In genomic region chr16:1924095-1924494, GRCh38 we compare ENCODE assay signal across 21 cellular contexts. TPM values are rescaled to one million over a fixed set of nuclear protein-coding genes. Genes with fewer than 3 reads are reported as not detected.
"Had no signal": no experiment of that assay in that cellular context is flagged by ENCODE, and none has a peak within 500 bp of the region (broad histone marks: within the 10 kb centered on the region; RNA-seq: fewer than 3 reads in every experiment).

No MANE protein-coding gene starts in this region.

- H3K4me1 ChIP-seq: uterus had no signal

- H3K4me3 Mint-ChIP-seq: activated CD4-positive, alpha-beta T cell treated with anti-CD3 and anti-CD28 coated beads, Interleukin-2, amount 10 ng/mL, durations not matched to agents 7 days and 5 days; activated naive CD8-positive, alpha-beta T cell treated with anti-CD3 and anti-CD28 coated beads, Interleukin-2, amount 10 ng/mL, durations not matched to agents 7 days and 5 days; activated T-helper 1 cell treated with anti-CD3 and anti-CD28 coated beads, Interleukin-12 subunit alpha, Interleukin-12 subunit beta, Interleukin-2, Interleukin-4 antibody, amounts not matched to agents 30 ng/mL and 10 ng/mL and 1 ng/mL, durations not matched to agents 14 hours and 24 hours and 36 hours; brain; stimulated activated naive B cell treated with anti-CD40 and anti-IgM and Interleukin-4, amounts not matched to agents 10 μg/mL and 1 μg/mL and 100 μg/mL, for 72 hours; T-helper 2 cell treated with Interferon-gamma antibody and Interleukin-4, amounts not matched to agents 5 μg/mL and 100 μg/mL, for 36 hours had no signal

- H3K4me3 ChIP-seq: heart right ventricle, lung, tibial artery, uterus had no signal

- DNase-seq: activated CD4-positive, alpha-beta T cell treated with anti-CD3 and anti-CD28 coated beads, Interleukin-2, amount 10 ng/mL, durations not matched to agents 7 days and 5 days; activated CD4-positive, CD25-positive, alpha-beta regulatory T cell; activated naive CD8-positive, alpha-beta T cell treated with anti-CD3 and anti-CD28 coated beads, Interleukin-2, amount 10 ng/mL, durations not matched to agents 7 days and 5 days; central memory CD4-positive, alpha-beta T cell; cortex of kidney; effector CD8-positive, alpha-beta T cell; heart right ventricle; nucleus accumbens; posterior cingulate gyrus; stimulated activated CD4-positive, alpha-beta T cell treated with anti-CD3 and anti-CD28 coated beads, Interleukin-4, amount 100 ng/mL, for 1 hour; stimulated activated naive B cell treated with anti-CD40 and anti-IgM and Interleukin-4, amounts not matched to agents 10 μg/mL and 1 μg/mL and 100 μg/mL, for 72 hours; tibial artery had no signal

- H3K27ac Mint-ChIP-seq: activated CD4-positive, alpha-beta T cell treated with anti-CD3 and anti-CD28 coated beads, Interleukin-2, amount 10 ng/mL, durations not matched to agents 7 days and 5 days; activated naive CD8-positive, alpha-beta T cell treated with anti-CD3 and anti-CD28 coated beads, Interleukin-2, amount 10 ng/mL, durations not matched to agents 7 days and 5 days; activated T-helper 1 cell treated with anti-CD3 and anti-CD28 coated beads, Interleukin-12 subunit alpha, Interleukin-12 subunit beta, Interleukin-2, Interleukin-4 antibody, amounts not matched to agents 30 ng/mL and 10 ng/mL and 1 ng/mL, durations not matched to agents 14 hours and 24 hours and 36 hours; brain; stimulated activated naive B cell treated with anti-CD40 and anti-IgM and Interleukin-4, amounts not matched to agents 10 μg/mL and 1 μg/mL and 100 μg/mL, for 72 hours; T-helper 2 cell treated with Interferon-gamma antibody and Interleukin-4, amounts not matched to agents 5 μg/mL and 100 μg/mL, for 36 hours had no signal

- H3K9me3 ChIP-seq: heart right ventricle, tibial artery, uterus had no signal

- ATAC-seq: stimulated activated naive B cell treated with anti-CD40 and anti-IgM and Interleukin-4, amounts not matched to agents 10 μg/mL and 1 μg/mL and 100 μg/mL, for 72 hours had no signal

- H3K9me3 Mint-ChIP-seq: activated CD4-positive, alpha-beta T cell treated with anti-CD3 and anti-CD28 coated beads, Interleukin-2, amount 10 ng/mL, durations not matched to agents 7 days and 5 days; activated naive CD8-positive, alpha-beta T cell treated with anti-CD3 and anti-CD28 coated beads, Interleukin-2, amount 10 ng/mL, durations not matched to agents 7 days and 5 days; activated T-helper 1 cell treated with anti-CD3 and anti-CD28 coated beads, Interleukin-12 subunit alpha, Interleukin-12 subunit beta, Interleukin-2, Interleukin-4 antibody, amounts not matched to agents 30 ng/mL and 10 ng/mL and 1 ng/mL, durations not matched to agents 14 hours and 24 hours and 36 hours; T-helper 2 cell treated with Interferon-gamma antibody and Interleukin-4, amounts not matched to agents 5 μg/mL and 100 μg/mL, for 36 hours had no signal

- H3K36me3 ChIP-seq: heart right ventricle, tibial artery, uterus had no signal

- H3K27ac ChIP-seq: heart right ventricle, tibial artery, uterus had no signal

- H3K36me3 Mint-ChIP-seq: activated naive CD8-positive, alpha-beta T cell treated with anti-CD3 and anti-CD28 coated beads, Interleukin-2, amount 10 ng/mL, durations not matched to agents 7 days and 5 days; brain; stimulated activated naive B cell treated with anti-CD40 and anti-IgM and Interleukin-4, amounts not matched to agents 10 μg/mL and 1 μg/mL and 100 μg/mL, for 72 hours had no signal

RNA-seq across cellular contexts. Expression of gene HS3ST6, which starts 5.9 kb away (rescaled TPM):
- total RNA-seq: activated CD4-positive, alpha-beta T cell treated with anti-CD3 and anti-CD28 coated beads, Interleukin-2, amount 10 ng/mL, durations not matched to agents 7 days and 5 days; activated CD8-positive, alpha-beta memory T cell treated with anti-CD3 and anti-CD28 coated beads for 36 hours; activated naive CD8-positive, alpha-beta T cell treated with anti-CD3 and anti-CD28 coated beads, Interleukin-2, amount 10 ng/mL, durations not matched to agents 7 days and 5 days; activated T-helper 1 cell treated with anti-CD3 and anti-CD28 coated beads, Interleukin-12 subunit alpha, Interleukin-12 subunit beta, Interleukin-2, Interleukin-4 antibody, amounts not matched to agents 30 ng/mL and 10 ng/mL and 1 ng/mL, durations not matched to agents 14 hours and 24 hours and 36 hours; endothelial cell of umbilical vein; fibroblast of lung; frontal cortex; heart right ventricle; uterus had no signal
- polyA plus RNA-seq: endothelial cell of umbilical vein, fibroblast of lung had no signal

RNA-seq across cellular contexts. Expression of gene RPL3L, which starts 30.4 kb away (rescaled TPM):
- total RNA-seq: activated CD4-positive, alpha-beta T cell treated with anti-CD3 and anti-CD28 coated beads, Interleukin-2, amount 10 ng/mL, durations not matched to agents 7 days and 5 days; activated naive CD8-positive, alpha-beta T cell treated with anti-CD3 and anti-CD28 coated beads, Interleukin-2, amount 10 ng/mL, durations not matched to agents 7 days and 5 days; endothelial cell of umbilical vein; fibroblast of lung; frontal cortex; lung had no signal
- polyA plus RNA-seq: endothelial cell of umbilical vein, fibroblast of lung had no signal
